In the genomic region with DNA sequence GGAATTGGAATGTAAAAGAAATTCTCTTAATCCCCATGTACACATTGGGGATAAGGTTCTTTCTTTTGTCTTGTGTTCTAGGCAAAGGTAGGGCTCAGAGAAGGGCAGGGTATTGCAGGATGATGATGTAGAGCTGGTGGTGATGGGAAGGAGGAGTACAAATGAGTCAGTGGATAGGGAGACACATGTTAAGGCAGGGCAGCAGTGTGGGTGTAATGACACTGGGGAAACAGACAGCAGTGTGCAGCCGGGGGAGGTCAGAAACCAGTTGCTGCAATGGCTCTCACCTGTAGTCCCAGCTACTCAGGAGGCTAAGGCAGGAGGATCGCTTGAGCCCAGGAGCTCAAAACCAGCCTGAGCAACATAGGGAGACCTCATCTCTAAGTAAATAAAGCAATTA, we compare ENCODE assay signal across 16 cellular contexts. TPM values are rescaled to one million over a fixed set of nuclear protein-coding genes. Genes with fewer than 3 reads are reported as not detected.
DNase-seq lines count a peak whose midpoint lies in the region; ATAC-seq and TF ChIP-seq lines count a peak whose summit lies in the region.
"Had no signal": no experiment of that assay in that cellular context is flagged by ENCODE, and none has a peak within 500 bp of the region (broad histone marks: within the 10 kb centered on the region; RNA-seq: fewer than 3 reads in every experiment).

No MANE protein-coding gene starts in this region.

- no peak overlapping the region for H3K27ac Mint-ChIP-seq in activated CD8-positive, alpha-beta memory T cell treated with anti-CD3 and anti-CD28 coated beads, Interleukin-2, amount 10 ng/mL, durations not matched to agents 7 days and 5 days
- H3K27ac Mint-ChIP-seq in T-helper 17 cell, result peak overlapping the region; percentile 34
- H3K27ac Mint-ChIP-seq: endodermal cell had no signal

- no peaks in the 10 kb centered on the region for H3K36me3 ChIP-seq in OCI-LY7 (ENCODE audit: insufficient read depth, low read length)
- H3K36me3 ChIP-seq: tibial artery, WERI-Rb-1 had no signal

- no peak for TF ChIP-seq CTCF in OCI-LY7 (conservative IDR thresholded peaks at IDR 0.05; ENCODE audit: low read length)

- BruUV-seq in OCI-LY7 (replicated peaks; lab: Mats Ljungman, UMichigan), result no TSS peak

- intact Hi-C loops in OCI-LY7 (cut with micrococcal nuclease; ENCODE audit: unreplicated experiment), result no loop called here

- H3K4me3 ChIP-seq in OCI-LY7 (ENCODE audit: low read depth, low read length, poor library complexity, severe bottlenecking), result no peak overlapping the region
- H3K4me3 ChIP-seq: tibial artery had no signal

- peak; percentile 27 for DNase-seq in activated CD8-positive, alpha-beta memory T cell treated with anti-CD3 and anti-CD28 coated beads, Interleukin-2, amount 50 U/mL, for 4 hours
- DNase-seq in activated CD8-positive, alpha-beta memory T cell treated with anti-CD3 and anti-CD28 coated beads, Interleukin-2, amount 10 ng/mL, durations not matched to agents 7 days and 5 days, result no peak
- DNase-seq in T-helper 17 cell, result no peak
- peak; percentile 44 for DNase-seq in epithelial cell of prostate (ENCODE audit: low read depth, low spot score)
- peak; percentile 48 for DNase-seq in stimulated activated naive CD8-positive, alpha-beta T cell treated with anti-CD3 and anti-CD28 coated beads, Interleukin-15, Interleukin-2, amounts not matched to agents 100 U/mL and 50 U/mL, for 24 hours
- no peak for DNase-seq in OCI-LY7 (ENCODE audit: low spot score)
- DNase-seq in HEK293T (ENCODE audit: extremely low spot score), result no peak
- DNase-seq: endodermal cell, NCI-H226, small intestine, tibial artery, WERI-Rb-1 had no signal

- no peaks in the 10 kb centered on the region for H3K9me3 Mint-ChIP-seq in activated CD8-positive, alpha-beta memory T cell treated with anti-CD3 and anti-CD28 coated beads, Interleukin-2, amount 10 ng/mL, durations not matched to agents 7 days and 5 days (ENCODE audit: low read depth)
- H3K9me3 Mint-ChIP-seq: endodermal cell had no signal

- H3K4me3 Mint-ChIP-seq in activated CD8-positive, alpha-beta memory T cell treated with anti-CD3 and anti-CD28 coated beads, Interleukin-2, amount 10 ng/mL, durations not matched to agents 7 days and 5 days, result no peak overlapping the region
- peak overlapping the region; percentile 75 for H3K4me3 Mint-ChIP-seq in T-helper 17 cell
- H3K4me3 Mint-ChIP-seq: endodermal cell had no signal

- ATAC-seq in activated CD8-positive, alpha-beta memory T cell treated with anti-CD3 and anti-CD28 coated beads, Interleukin-2, amount 10 ng/mL, durations not matched to agents 7 days and 5 days, result no peak
- ATAC-seq in T-helper 17 cell, result no peak
- peak; percentile 94 for ATAC-seq in stimulated activated naive CD8-positive, alpha-beta T cell treated with anti-CD3 and anti-CD28 coated beads, Interleukin-15, Interleukin-2, amounts not matched to agents 100 U/mL and 50 U/mL, for 24 hours
- no peak for ATAC-seq in GM18519 (IDR thresholded peaks at IDR 0.05; ENCODE audit: low FRiP score, unreplicated experiment)
- ATAC-seq: SK-N-SH treated with all-trans-retinoic acid at 6 μM for 48 hours had no signal

- no peaks in the 10 kb centered on the region for H3K79me2 ChIP-seq in OCI-LY7 (ENCODE audit: insufficient read depth, low read depth, low read length)

- peaks cover 5% of the 10 kb centered on the region for H3K4me1 ChIP-seq in OCI-LY7 (ENCODE audit: insufficient read depth, low read length, poor library complexity, severe bottlenecking)
- H3K4me1 ChIP-seq: tibial artery had no signal

- H4K20me1 ChIP-seq in OCI-LY7 (ENCODE audit: insufficient read depth, low read length), result no peaks in the 10 kb centered on the region

- CTCF ChIA-PET in activated CD8-positive, alpha-beta memory T cell treated with anti-CD3 and anti-CD28 coated beads, Interleukin-2, amount 10 ng/mL, durations not matched to agents 7 days and 5 days (lab: Charles Lee), result interaction anchor here (1.7 kb wide), 1 partner anchor 31 kb away, joined by 6 read pairs; no protein-coding TSS in a partner anchor
- CTCF ChIA-PET in OCI-LY7 (lab: Charles Lee; ENCODE audit: unreplicated experiment) (no interaction called here), HEK293T (lab: Yijun Ruan, JAX) (no interaction called here)

- H3K27ac ChIP-seq in epithelial cell of prostate, result peak overlapping the region; percentile 48
- H3K27ac ChIP-seq in OCI-LY7 (ENCODE audit: low read depth, low read length, poor library complexity, severe bottlenecking), result no peak overlapping the region
- H3K27ac ChIP-seq: tibial artery, WERI-Rb-1 had no signal

- no peaks in the 10 kb centered on the region for H3K9me2 ChIP-seq in OCI-LY7 (ENCODE audit: insufficient read depth, low read length)

- POLR2A ChIA-PET in OCI-LY7 (lab: Charles Lee), result no interaction called here
- POLR2A ChIA-PET in HEK293T (lab: Yijun Ruan, JAX), result no interaction called here

- no peak overlapping the region for H3K4me2 ChIP-seq in OCI-LY7 (ENCODE audit: low read length)

- H3K9me3 ChIP-seq in T-helper 17 cell (ENCODE audit: control insufficient read depth, low read length, poor library complexity, severe bottlenecking) (no peaks in the 10 kb centered on the region), OCI-LY7 (ENCODE audit: low read length) (no peaks in the 10 kb centered on the region)
- H3K9me3 ChIP-seq: tibial artery had no signal

- peaks cover 17% of the 10 kb centered on the region for H3K27me3 Mint-ChIP-seq in activated CD8-positive, alpha-beta memory T cell treated with anti-CD3 and anti-CD28 coated beads, Interleukin-2, amount 10 ng/mL, durations not matched to agents 7 days and 5 days
- H3K27me3 Mint-ChIP-seq in T-helper 17 cell, result no peaks in the 10 kb centered on the region

- no peaks in the 10 kb centered on the region for H3K36me3 Mint-ChIP-seq in activated CD8-positive, alpha-beta memory T cell treated with anti-CD3 and anti-CD28 coated beads, Interleukin-2, amount 10 ng/mL, durations not matched to agents 7 days and 5 days
- peaks cover 24% of the 10 kb centered on the region for H3K36me3 Mint-ChIP-seq in T-helper 17 cell (ENCODE audit: low read depth)

- H3K4me1 Mint-ChIP-seq in activated CD8-positive, alpha-beta memory T cell treated with anti-CD3 and anti-CD28 coated beads, Interleukin-2, amount 10 ng/mL, durations not matched to agents 7 days and 5 days, result peaks cover 14% of the 10 kb centered on the region
- H3K4me1 Mint-ChIP-seq in T-helper 17 cell, result peaks cover 58% of the 10 kb centered on the region
- H3K4me1 Mint-ChIP-seq: endodermal cell had no signal

- H2AFZ ChIP-seq in OCI-LY7 (ENCODE audit: low read length), result no peak overlapping the region

TF ChIP-seq in HEK293T, 16 proteins besides CTCF, POLR2A, EP300 and RAD21:
- TF ChIP-seq ZNF384 (IDR thresholded peaks at IDR 0.05) (no peak), NFRKB (IDR thresholded peaks at IDR 0.05) (no peak), CTBP1 (IDR thresholded peaks at IDR 0.05; ENCODE audit: borderline replicate concordance) (no peak), LEF1 (IDR thresholded peaks at IDR 0.05; ENCODE audit: borderline replicate concordance) (no peak), ELF4 (IDR thresholded peaks at IDR 0.05) (no peak), BHLHE40 (IDR thresholded peaks at IDR 0.05; ENCODE audit: borderline replicate concordance) (no peak), L3MBTL2 (conservative IDR thresholded peaks at IDR 0.05) (no peak), ARNT (IDR thresholded peaks at IDR 0.05) (no peak), FOXK2 (IDR thresholded peaks at IDR 0.05) (no peak), SUZ12 (IDR thresholded peaks at IDR 0.05) (no peak), HDGF (IDR thresholded peaks at IDR 0.05; ENCODE audit: borderline replicate concordance) (no peak), FOXM1 (IDR thresholded peaks at IDR 0.05; ENCODE audit: borderline replicate concordance) (no peak), TARDBP (IDR thresholded peaks at IDR 0.05) (no peak), FOXA1 (IDR thresholded peaks at IDR 0.05) (no peak), SP1 (IDR thresholded peaks at IDR 0.05) (no peak)
- TF ChIP-seq, protein P1, sequence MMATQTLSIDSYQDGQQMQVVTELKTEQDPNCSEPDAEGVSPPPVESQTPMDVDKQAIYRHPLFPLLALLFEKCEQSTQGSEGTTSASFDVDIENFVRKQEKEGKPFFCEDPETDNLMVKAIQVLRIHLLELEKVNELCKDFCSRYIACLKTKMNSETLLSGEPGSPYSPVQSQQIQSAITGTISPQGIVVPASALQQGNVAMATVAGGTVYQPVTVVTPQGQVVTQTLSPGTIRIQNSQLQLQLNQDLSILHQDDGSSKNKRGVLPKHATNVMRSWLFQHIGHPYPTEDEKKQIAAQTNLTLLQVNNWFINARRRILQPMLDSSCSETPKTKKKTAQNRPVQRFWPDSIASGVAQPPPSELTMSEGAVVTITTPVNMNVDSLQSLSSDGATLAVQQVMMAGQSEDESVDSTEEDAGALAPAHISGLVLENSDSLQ (IDR thresholded peaks at IDR 0.05), result no peak

RNA-seq across cellular contexts. Expression of a gene that starts 5.1 kb away (rescaled TPM):
- total RNA-seq in activated CD8-positive, alpha-beta memory T cell treated with anti-CD3 and anti-CD28 coated beads, Interleukin-2, amount 10 ng/mL, durations not matched to agents 7 days and 5 days, result under 1 TPM; 0.33 to 0.44 TPM
- total RNA-seq in T-helper 17 cell (1 to 10 TPM; 9.2 TPM), OCI-LY7 (2022) (not detected in 2 replicates)
- total RNA-seq in OCI-LY7 (2014; rRNA removed; shearing (Covaris generic)), result not detected in 2 replicates

RNA-seq across cellular contexts. Expression of a gene that starts 36.8 kb away (rescaled TPM):
- not detected for total RNA-seq in activated CD8-positive, alpha-beta memory T cell treated with anti-CD3 and anti-CD28 coated beads, Interleukin-2, amount 10 ng/mL, durations not matched to agents 7 days and 5 days
- under 1 TPM in 1 of 2 donors, not detected in 1; 0.05 TPM for total RNA-seq in T-helper 17 cell
- total RNA-seq in OCI-LY7 (2014; rRNA removed; shearing (Covaris generic)), result not detected in 2 replicates
- total RNA-seq in OCI-LY7 (2022), result not detected in 2 replicates
- total RNA-seq: cardiac septum, endodermal cell, osteocyte had no signal

Comparison
In these comparisons a context has a peak if more than half of its experiments do, and no peak if none do; other contexts are left out.
1. DNase-seq: peak in activated CD8-positive, alpha-beta memory T cell treated with anti-CD3 and anti-CD28 coated beads, Interleukin-2, amount 50 U/mL, for 4 hours (single experiment), epithelial cell of prostate (single experiment) and stimulated activated naive CD8-positive, alpha-beta T cell treated with anti-CD3 and anti-CD28 coated beads, Interleukin-15, Interleukin-2, amounts not matched to agents 100 U/mL and 50 U/mL, for 24 hours (single experiment); none in activated CD8-positive, alpha-beta memory T cell treated with anti-CD3 and anti-CD28 coated beads, Interleukin-2, amount 10 ng/mL, durations not matched to agents 7 days and 5 days (single experiment), T-helper 17 cell (0 of 3), OCI-LY7 (single experiment) and HEK293T (single experiment).
2. RNA of a gene that starts 5.1 kb away (total RNA-seq): 9.2 TPM in T-helper 17 cell; 0.33 to 0.44 TPM in activated CD8-positive, alpha-beta memory T cell treated with anti-CD3 and anti-CD28 coated beads, Interleukin-2, amount 10 ng/mL, durations not matched to agents 7 days and 5 days and not detected in OCI-LY7; every median in the first group is over 4 times any median in the second.